15 cellular contexts compared by ENCODE assay signal in genomic region chr9:111870774-111871542, GRCh38.
DNase-seq lines count a peak whose midpoint lies in the region; ATAC-seq and TF ChIP-seq lines count a peak whose summit lies in the region.
"Had no signal": no experiment of that assay in that cellular context is flagged by ENCODE, and none has a peak within 500 bp of the region (broad histone marks: within the 10 kb centered on the region; RNA-seq: fewer than 3 reads in every experiment).

No MANE protein-coding gene starts in this region.

- DNase-seq in GM10248 (ENCODE audit: extremely low spot score) (peak; percentile 26), epidermal melanocyte (ENCODE audit: insufficient read length, low spot score) (no peak), caudate nucleus (lab: John Stamatoyannopoulos, UW) (no peak)
- peak; percentile 44 for DNase-seq in activated naive CD8-positive, alpha-beta T cell treated with anti-CD3 and anti-CD28 coated beads, Interleukin-2, amount 50 U/mL, for 24 hours
- DNase-seq: activated B cell treated with CpG ODN at 0.5 μM for 24 hours, dorsolateral prefrontal cortex, midbrain, MV-4-11, pancreas had no signal

- TF ChIP-seq CTCF in GM10248 (IDR thresholded peaks at IDR 0.05; ENCODE audit: control extremely low read depth, extremely low read depth, low read depth, missing control alignments): no peak

- H3K27ac ChIP-seq in caudate nucleus (ENCODE audit: low read depth, low read length): no peak overlapping the region
- H3K27ac ChIP-seq: ascending aorta, dorsolateral prefrontal cortex, pancreas had no signal

- peak overlapping the region; percentile 15 for H3K4me3 Mint-ChIP-seq in activated naive CD8-positive, alpha-beta T cell treated with anti-CD3 and anti-CD28 coated beads, Interleukin-2, amount 50 U/mL, for 24 hours
- H3K4me3 Mint-ChIP-seq: activated B cell treated with CpG ODN at 0.5 μM for 24 hours had no signal

- POLR2A ChIA-PET in GM10248 (lab: Yijun Ruan, JAX): no interaction called here

- CTCF ChIA-PET in GM10248 (lab: Yijun Ruan, JAX): no interaction called here

- peaks cover 7% of the 10 kb centered on the region for H3K9me3 Mint-ChIP-seq in activated naive CD8-positive, alpha-beta T cell treated with anti-CD3 and anti-CD28 coated beads, Interleukin-2, amount 50 U/mL, for 24 hours

- H3K27me3 Mint-ChIP-seq in activated naive CD8-positive, alpha-beta T cell treated with anti-CD3 and anti-CD28 coated beads, Interleukin-2, amount 50 U/mL, for 24 hours: peaks cover 5% of the 10 kb centered on the region
- H3K27me3 Mint-ChIP-seq: activated B cell treated with CpG ODN at 0.5 μM for 24 hours had no signal

- H3K36me3 Mint-ChIP-seq in activated naive CD8-positive, alpha-beta T cell treated with anti-CD3 and anti-CD28 coated beads, Interleukin-2, amount 50 U/mL, for 24 hours (ENCODE audit: low read depth): no peaks in the 10 kb centered on the region

- ATAC-seq in GM18519 (IDR thresholded peaks at IDR 0.05; ENCODE audit: low FRiP score, unreplicated experiment) (peak; percentile 65), HG03378 (IDR thresholded peaks at IDR 0.05; ENCODE audit: unreplicated experiment) (peak; percentile 75), HG03280 (IDR thresholded peaks at IDR 0.05; ENCODE audit: unreplicated experiment) (no peak), HG03159 (IDR thresholded peaks at IDR 0.05; ENCODE audit: unreplicated experiment) (no peak)
- ATAC-seq in activated naive CD8-positive, alpha-beta T cell treated with anti-CD3 and anti-CD28 coated beads, Interleukin-2, amount 50 U/mL, for 24 hours: peak; percentile 96
- ATAC-seq: pancreas, SK-N-SH treated with all-trans-retinoic acid at 6 μM for 48 hours had no signal

- H3K27ac Mint-ChIP-seq in activated naive CD8-positive, alpha-beta T cell treated with anti-CD3 and anti-CD28 coated beads, Interleukin-2, amount 50 U/mL, for 24 hours: peak overlapping the region; percentile 71
- H3K27ac Mint-ChIP-seq: activated B cell treated with CpG ODN at 0.5 μM for 24 hours had no signal

- H3K4me1 Mint-ChIP-seq in activated naive CD8-positive, alpha-beta T cell treated with anti-CD3 and anti-CD28 coated beads, Interleukin-2, amount 50 U/mL, for 24 hours: peaks cover 22% of the 10 kb centered on the region

Comparison
In these comparisons a context has a peak if more than half of its experiments do, and no peak if none do; other contexts are left out.
1. DNase-seq: peak in GM10248 (single experiment) and activated naive CD8-positive, alpha-beta T cell treated with anti-CD3 and anti-CD28 coated beads, Interleukin-2, amount 50 U/mL, for 24 hours (single experiment); none in epidermal melanocyte (single experiment) and caudate nucleus (0 of 61).
2. ATAC-seq: peak in GM18519 (single experiment), HG03378 (single experiment) and activated naive CD8-positive, alpha-beta T cell treated with anti-CD3 and anti-CD28 coated beads, Interleukin-2, amount 50 U/mL, for 24 hours (single experiment); none in HG03280 (single experiment) and HG03159 (single experiment).